Comparison of ENCODE assay signal across 9 cellular contexts in the genomic region with DNA sequence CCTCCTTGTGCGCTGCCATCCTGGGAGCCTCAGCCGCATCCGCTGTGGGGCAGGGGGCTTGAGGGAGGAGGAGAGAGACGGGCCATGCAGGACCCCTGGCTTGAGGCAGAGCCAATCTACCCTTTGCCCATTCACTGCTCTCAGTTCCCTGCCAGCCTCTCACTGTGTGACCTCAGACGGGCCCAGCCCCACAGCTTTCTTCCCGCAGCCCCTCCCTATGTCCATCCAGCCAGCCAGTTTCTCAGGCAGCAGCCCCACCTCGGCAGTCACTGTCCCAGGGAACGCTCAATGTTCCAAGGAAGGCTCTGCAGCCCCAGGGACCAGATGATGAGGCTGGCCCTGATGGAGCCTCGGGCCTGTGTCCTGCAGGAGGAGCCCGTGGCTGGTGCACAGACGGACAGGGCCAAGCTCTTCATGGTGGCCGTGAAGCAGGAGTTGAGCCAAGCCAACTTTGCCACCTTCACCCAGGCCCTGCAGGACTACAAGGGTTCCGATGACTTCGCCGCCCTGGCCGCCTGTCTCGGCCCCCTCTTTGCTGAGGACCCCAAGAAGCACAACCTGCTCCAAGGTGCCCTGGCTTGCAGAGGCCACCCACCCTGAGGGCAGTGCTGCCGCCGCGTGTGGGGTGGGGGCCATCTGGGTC. TPM values are rescaled to one million over a fixed set of nuclear protein-coding genes. Genes with fewer than 3 reads are reported as not detected.
DNase-seq lines count a peak whose midpoint lies in the region; ATAC-seq and TF ChIP-seq lines count a peak whose summit lies in the region.
"Had no signal": no experiment of that assay in that cellular context is flagged by ENCODE, and none has a peak within 500 bp of the region (broad histone marks: within the 10 kb centered on the region; RNA-seq: fewer than 3 reads in every experiment).

No MANE protein-coding gene starts in this region.

- no peak for TF ChIP-seq EP300 in suprapubic skin (IDR thresholded peaks at IDR 0.05)

- H3K4me1 ChIP-seq in SJCRH30, result no peaks in the 10 kb centered on the region; the same call in 1 of the 2 replicates
- peaks cover 60% of the 10 kb centered on the region for H3K4me1 ChIP-seq in left ventricle myocardium inferior
- peaks cover 78% of the 10 kb centered on the region for H3K4me1 ChIP-seq in suprapubic skin

- no peak for ATAC-seq in GM18858 (IDR thresholded peaks at IDR 0.05; ENCODE audit: unreplicated experiment)

- H3K27ac Mint-ChIP-seq in T-helper 2 cell treated with Interferon-gamma antibody and Interleukin-4, amounts not matched to agents 5 μg/mL and 100 μg/mL, for 36 hours, result peak overlapping the region; percentile 49

- no peaks in the 10 kb centered on the region for H3K4me1 Mint-ChIP-seq in T-helper 2 cell treated with Interferon-gamma antibody and Interleukin-4, amounts not matched to agents 5 μg/mL and 100 μg/mL, for 36 hours (ENCODE audit: low read depth)

- no peak overlapping the region for H3K27ac ChIP-seq in SJCRH30
- peak overlapping the region; percentile 16 for H3K27ac ChIP-seq in left ventricle myocardium inferior (replicated peaks)
- H3K27ac ChIP-seq in suprapubic skin, result peak overlapping the region; percentile 20

- TF ChIP-seq POLR2A in suprapubic skin (IDR thresholded peaks at IDR 0.05), result no peak

- H3K36me3 ChIP-seq in SJCRH30 (no peaks in the 10 kb centered on the region; the same call in 1 of the 2 replicates), left ventricle myocardium inferior (peaks cover 9% of the 10 kb centered on the region), suprapubic skin (no peaks in the 10 kb centered on the region)

- H3K9me3 ChIP-seq in SJCRH30 (replicated peaks), result no peaks in the 10 kb centered on the region
- no peaks in the 10 kb centered on the region for H3K9me3 ChIP-seq in left ventricle myocardium inferior (replicated peaks)
- no peaks in the 10 kb centered on the region for H3K9me3 ChIP-seq in suprapubic skin

- H3K4me3 ChIP-seq in SJCRH30, result no peak overlapping the region
- no peak overlapping the region for H3K4me3 ChIP-seq in left ventricle myocardium inferior
- no peak overlapping the region for H3K4me3 ChIP-seq in suprapubic skin

- no peaks in the 10 kb centered on the region for H3K9me3 Mint-ChIP-seq in T-helper 2 cell treated with Interferon-gamma antibody and Interleukin-4, amounts not matched to agents 5 μg/mL and 100 μg/mL, for 36 hours

- CTCF ChIA-PET in GM10248 (lab: Yijun Ruan, JAX), result interaction anchor here (0.9 to 1.1 kb wide), 2 partner anchors 16 to 119 kb away, joined by 3 to 4 read pairs; partner anchors contain the start of genes ARFRP1, HELZ2 and ZGPAT

- H3K36me3 Mint-ChIP-seq in T-helper 2 cell treated with Interferon-gamma antibody and Interleukin-4, amounts not matched to agents 5 μg/mL and 100 μg/mL, for 36 hours (ENCODE audit: low read depth), result peaks cover 13% of the 10 kb centered on the region

- 46% methylated on average over 15 of the region's 20 CpGs for WGBS in suprapubic skin

- intact Hi-C loops in left ventricle myocardium inferior (cut with micrococcal nuclease), result no loop called here

- TF ChIP-seq CTCF in left ventricle myocardium inferior (IDR thresholded peaks at IDR 0.05; ENCODE audit: borderline replicate concordance) (no peak), suprapubic skin (IDR thresholded peaks at IDR 0.05) (no peak), GM10248 (IDR thresholded peaks at IDR 0.05; ENCODE audit: control extremely low read depth, extremely low read depth, low read depth, missing control alignments) (no peak)

- DNase-seq in T-helper 2 cell treated with Interferon-gamma antibody and Interleukin-4, amounts not matched to agents 5 μg/mL and 100 μg/mL, for 36 hours (ENCODE audit: low spot score), result no peak
- no peak for DNase-seq in T-helper 2 cell
- peak; percentile 47 to 58 for DNase-seq in SJCRH30
- DNase-seq in left ventricle myocardium inferior, result no peak
- DNase-seq in suprapubic skin (ENCODE audit: low spot score in 2 of 2), result peak in 1 of 2 donors; percentile 62
- no peak for DNase-seq in GM10248 (ENCODE audit: extremely low spot score)
- DNase-seq in DMS153 (lab: John Stamatoyannopoulos, UW), result no peak
- DNase-seq: NCI-H1092 had no signal

- peaks cover 2% of the 10 kb centered on the region for H3K27me3 Mint-ChIP-seq in T-helper 2 cell treated with Interferon-gamma antibody and Interleukin-4, amounts not matched to agents 5 μg/mL and 100 μg/mL, for 36 hours (ENCODE audit: low read depth)

- no peak overlapping the region for H3K4me3 Mint-ChIP-seq in T-helper 2 cell treated with Interferon-gamma antibody and Interleukin-4, amounts not matched to agents 5 μg/mL and 100 μg/mL, for 36 hours

- H3K27me3 ChIP-seq in SJCRH30, result no peaks in the 10 kb centered on the region
- no peaks in the 10 kb centered on the region for H3K27me3 ChIP-seq in left ventricle myocardium inferior (ENCODE audit: low read depth)
- H3K27me3 ChIP-seq in suprapubic skin, result no peaks in the 10 kb centered on the region

- POLR2A ChIA-PET in GM10248 (lab: Yijun Ruan, JAX), result no interaction called here

RNA-seq across cellular contexts. Expression of gene TNFRSF6B, which starts 3.9 kb away (rescaled TPM):
- total RNA-seq in SJCRH30 (2014; rRNA removed; shearing (Covaris generic)), result 1.3 and 1.7 TPM in 2 replicates
- total RNA-seq in left ventricle myocardium inferior, result 0.27 TPM
- 10 to 100 TPM in 2 of 4 donors, 1 to 10 TPM in 2; 2.1 to 16.1 (median 11.1) TPM for total RNA-seq in suprapubic skin

RNA-seq across cellular contexts. Expression of gene ARFRP1, which starts 15.2 kb away (rescaled TPM):
- total RNA-seq in SJCRH30 (2014; rRNA removed; shearing (Covaris generic)), result 39.3 and 44.5 TPM in 2 replicates
- total RNA-seq in left ventricle myocardium inferior (37.1 TPM), suprapubic skin (10 to 100 TPM; 22.1 to 31.9 (median 27.6) TPM)

RNA-seq across cellular contexts. Expression of gene ZGPAT, which starts 15.3 kb away (rescaled TPM):
- total RNA-seq in SJCRH30 (2014; rRNA removed; shearing (Covaris generic)), result 24.9 and 26.2 TPM in 2 replicates
- total RNA-seq in left ventricle myocardium inferior (15.8 TPM), suprapubic skin (10 to 100 TPM; 21.7 to 25.8 (median 23.3) TPM)

RNA-seq across cellular contexts. Expression of gene RTEL1, which starts 34.4 kb away (rescaled TPM):
- 16.7 and 25.6 TPM in 2 replicates for total RNA-seq in SJCRH30 (2014; rRNA removed; shearing (Covaris generic))
- total RNA-seq in left ventricle myocardium inferior, result 9.6 TPM
- total RNA-seq in suprapubic skin, result 10 to 100 TPM in 2 of 4 donors, 1 to 10 TPM in 2; 6.9 to 26.6 (median 13.9) TPM

RNA-seq across cellular contexts. Expression of gene STMN3, which starts 39.3 kb away (rescaled TPM):
- total RNA-seq in SJCRH30 (2014; rRNA removed; shearing (Covaris generic)), result 36.6 and 38.0 TPM in 2 replicates
- 4.6 TPM for total RNA-seq in left ventricle myocardium inferior
- 10 to 100 TPM; 14.2 to 20.7 (median 17.0) TPM for total RNA-seq in suprapubic skin

Comparison
In these comparisons a context has a peak if more than half of its experiments do, and no peak if none do; other contexts are left out.
1. DNase-seq: peak in SJCRH30 (2 of 2); none in T-helper 2 cell treated with Interferon-gamma antibody and Interleukin-4, amounts not matched to agents 5 μg/mL and 100 μg/mL, for 36 hours (single experiment), T-helper 2 cell (0 of 5), left ventricle myocardium inferior (single experiment), GM10248 (single experiment) and DMS153 (single experiment).